ENCODE assay signal across 13 cellular contexts in genomic region chr4:148434075-148434773, GRCh38. TPM values are rescaled to one million over a fixed set of nuclear protein-coding genes. Genes with fewer than 3 reads are reported as not detected.
DNase-seq lines count a peak whose midpoint lies in the region; ATAC-seq lines count a peak whose summit lies in the region.
"Had no signal": no experiment of that assay in that cellular context is flagged by ENCODE, and none has a peak within 500 bp of the region (broad histone marks: within the 10 kb centered on the region; RNA-seq: fewer than 3 reads in every experiment).

No MANE protein-coding gene starts in this region.

- H3K27ac Mint-ChIP-seq in activated CD8-positive, alpha-beta T cell treated with anti-CD3 and anti-CD28 coated beads, Interleukin-2, amount 10 ng/mL, durations not matched to agents 7 days and 5 days = no peak overlapping the region
- no peak overlapping the region for H3K27ac Mint-ChIP-seq in naive thymus-derived CD4-positive, alpha-beta T cell
- H3K27ac Mint-ChIP-seq: H9; T-helper 1 cell treated with Interleukin-12 subunit alpha and Interleukin-12 subunit beta and Interleukin-4 antibody, amounts not matched to agents 30 μg/mL and 1 μg/mL, for 36 hours had no signal

- H3K9me3 ChIP-seq in naive thymus-derived CD4-positive, alpha-beta T cell (ENCODE audit: control insufficient read depth in 2 of 3, low read length in 3 of 3) = no peaks in the 10 kb centered on the region
- H3K9me3 ChIP-seq: BE2C, upper lobe of left lung had no signal

- CTCF ChIA-PET in activated CD8-positive, alpha-beta T cell treated with anti-CD3 and anti-CD28 coated beads, Interleukin-2, amount 10 ng/mL, durations not matched to agents 7 days and 5 days (lab: Charles Lee) = interaction anchor here (0.9 to 1.0 kb wide), 2 partner anchors 377 to 382 kb away, joined by 3 to 4 read pairs; no protein-coding TSS in a partner anchor
- CTCF ChIA-PET in naive thymus-derived CD4-positive, alpha-beta T cell (lab: Charles Lee) = no interaction called here

- intact Hi-C loops in naive thymus-derived CD4-positive, alpha-beta T cell (cut with micrococcal nuclease) = loop anchor here in 1 of 2 donors (1.0 kb wide), 1 partner anchor 8 kb away; no protein-coding TSS in a partner anchor

- H3K27me3 ChIP-seq in naive thymus-derived CD4-positive, alpha-beta T cell (ENCODE audit: control insufficient read depth in 2 of 2, insufficient read depth in 2 of 2, low read length in 2 of 2) = no peaks in the 10 kb centered on the region
- H3K27me3 ChIP-seq: upper lobe of left lung had no signal

- peaks cover 0 to 9% (median 0%) of the 10 kb centered on the region in 3 experiments for H3K36me3 ChIP-seq in naive thymus-derived CD4-positive, alpha-beta T cell (ENCODE audit: control insufficient read depth in 2 of 3, insufficient read depth in 3 of 3, low read length in 3 of 3)
- H3K36me3 ChIP-seq: BE2C, upper lobe of left lung had no signal

- peaks cover 12 to 34% of the 10 kb centered on the region in 2 donors for H3K4me1 ChIP-seq in naive thymus-derived CD4-positive, alpha-beta T cell (ENCODE audit: control insufficient read depth in 2 of 2, insufficient read depth in 2 of 2, low read length in 2 of 2)
- H3K4me1 ChIP-seq: BE2C had no signal

- H3K4me3 ChIP-seq in naive thymus-derived CD4-positive, alpha-beta T cell (ENCODE audit: low read length) = no peak overlapping the region
- H3K4me3 ChIP-seq: GM12878, upper lobe of left lung had no signal

- no peaks in the 10 kb centered on the region for H3K27me3 Mint-ChIP-seq in activated CD8-positive, alpha-beta T cell treated with anti-CD3 and anti-CD28 coated beads, Interleukin-2, amount 10 ng/mL, durations not matched to agents 7 days and 5 days (ENCODE audit: low read depth)
- peaks cover 0 to 4% (median 0%) of the 10 kb centered on the region in 5 donors for H3K27me3 Mint-ChIP-seq in naive thymus-derived CD4-positive, alpha-beta T cell

- POLR2A ChIA-PET in activated CD8-positive, alpha-beta T cell treated with anti-CD3 and anti-CD28 coated beads, Interleukin-2, amount 10 ng/mL, durations not matched to agents 7 days and 5 days (lab: Charles Lee) = no interaction called here
- POLR2A ChIA-PET in naive thymus-derived CD4-positive, alpha-beta T cell (lab: Charles Lee) = interaction anchor here (3.2 kb wide), 1 partner anchor 8 kb away, joined by 20 read pairs; the partner anchor contains the start of gene NR3C2

- peaks cover 6% of the 10 kb centered on the region for H3K36me3 Mint-ChIP-seq in activated CD8-positive, alpha-beta T cell treated with anti-CD3 and anti-CD28 coated beads, Interleukin-2, amount 10 ng/mL, durations not matched to agents 7 days and 5 days (ENCODE audit: low read depth)
- H3K36me3 Mint-ChIP-seq in naive thymus-derived CD4-positive, alpha-beta T cell = peaks cover 0 to 32% (median 12%) of the 10 kb centered on the region in 5 donors

- DNase-seq in activated CD8-positive, alpha-beta T cell treated with anti-CD3 and anti-CD28 coated beads, Interleukin-2, amount 10 ng/mL, durations not matched to agents 7 days and 5 days = no peak
- DNase-seq in naive thymus-derived CD4-positive, alpha-beta T cell = no peak
- DNase-seq in EL = no peak
- DNase-seq in NCI-H187 (lab: John Stamatoyannopoulos, UW) = no peak
- DNase-seq: BE2C, H9, upper lobe of left lung had no signal

- H3K9me3 Mint-ChIP-seq in activated CD8-positive, alpha-beta T cell treated with anti-CD3 and anti-CD28 coated beads, Interleukin-2, amount 10 ng/mL, durations not matched to agents 7 days and 5 days (ENCODE audit: insufficient read depth) = no peaks in the 10 kb centered on the region
- H3K9me3 Mint-ChIP-seq in naive thymus-derived CD4-positive, alpha-beta T cell = no peaks in the 10 kb centered on the region
- H3K9me3 Mint-ChIP-seq: H9; T-helper 1 cell treated with Interleukin-12 subunit alpha and Interleukin-12 subunit beta and Interleukin-4 antibody, amounts not matched to agents 30 μg/mL and 1 μg/mL, for 36 hours had no signal

- peaks cover 8% of the 10 kb centered on the region for H3K4me1 Mint-ChIP-seq in activated CD8-positive, alpha-beta T cell treated with anti-CD3 and anti-CD28 coated beads, Interleukin-2, amount 10 ng/mL, durations not matched to agents 7 days and 5 days (ENCODE audit: low read depth)
- H3K4me1 Mint-ChIP-seq in naive thymus-derived CD4-positive, alpha-beta T cell = peaks cover 0 to 99% (median 88%) of the 10 kb centered on the region in 7 donors

- H3K27ac ChIP-seq in naive thymus-derived CD4-positive, alpha-beta T cell (ENCODE audit: low read depth, low read length) = no peak overlapping the region
- H3K27ac ChIP-seq: RWPE1 had no signal

- H3K4me3 Mint-ChIP-seq in activated CD8-positive, alpha-beta T cell treated with anti-CD3 and anti-CD28 coated beads, Interleukin-2, amount 10 ng/mL, durations not matched to agents 7 days and 5 days = no peak overlapping the region
- peak overlapping the region in 9 of 10 donors; percentile 21 to 84 (median 72) for H3K4me3 Mint-ChIP-seq in naive thymus-derived CD4-positive, alpha-beta T cell
- H3K4me3 Mint-ChIP-seq: H9; T-helper 1 cell treated with Interleukin-12 subunit alpha and Interleukin-12 subunit beta and Interleukin-4 antibody, amounts not matched to agents 30 μg/mL and 1 μg/mL, for 36 hours had no signal

- ATAC-seq in GM18511 (IDR thresholded peaks at IDR 0.05; ENCODE audit: unreplicated experiment) (peak; percentile 74), GM21737 (IDR thresholded peaks at IDR 0.05; ENCODE audit: unreplicated experiment) (peak; percentile 61), GM21786 (IDR thresholded peaks at IDR 0.05; ENCODE audit: unreplicated experiment) (no peak)
- peak; percentile 36 for ATAC-seq in activated CD8-positive, alpha-beta T cell treated with anti-CD3 and anti-CD28 coated beads, Interleukin-2, amount 10 ng/mL, durations not matched to agents 7 days and 5 days
- ATAC-seq in naive thymus-derived CD4-positive, alpha-beta T cell = no peak
- ATAC-seq: GM12878 had no signal

RNA-seq across cellular contexts. Expression of gene NR3C2, which starts 8.0 kb away (rescaled TPM):
- 1 to 10 TPM; 5.3 to 5.7 TPM for total RNA-seq in activated CD8-positive, alpha-beta T cell treated with anti-CD3 and anti-CD28 coated beads, Interleukin-2, amount 10 ng/mL, durations not matched to agents 7 days and 5 days
- 10 to 100 TPM in 4 of 5 experiments, 1 to 10 TPM in 1; 2.2 to 55.2 (median 49.3) TPM for total RNA-seq in naive thymus-derived CD4-positive, alpha-beta T cell
- 1 to 10 TPM; 8.2 to 9.7 TPM for polyA plus RNA-seq in naive thymus-derived CD4-positive, alpha-beta T cell

Comparison
In these comparisons a context has a peak if more than half of its experiments do, and no peak if none do; other contexts are left out.
1. ATAC-seq: peak in GM18511 (single experiment), GM21737 (single experiment) and activated CD8-positive, alpha-beta T cell treated with anti-CD3 and anti-CD28 coated beads, Interleukin-2, amount 10 ng/mL, durations not matched to agents 7 days and 5 days (single experiment); none in naive thymus-derived CD4-positive, alpha-beta T cell (single experiment) and GM21786 (single experiment).